18 cellular contexts compared by ENCODE assay signal in the genomic region with DNA sequence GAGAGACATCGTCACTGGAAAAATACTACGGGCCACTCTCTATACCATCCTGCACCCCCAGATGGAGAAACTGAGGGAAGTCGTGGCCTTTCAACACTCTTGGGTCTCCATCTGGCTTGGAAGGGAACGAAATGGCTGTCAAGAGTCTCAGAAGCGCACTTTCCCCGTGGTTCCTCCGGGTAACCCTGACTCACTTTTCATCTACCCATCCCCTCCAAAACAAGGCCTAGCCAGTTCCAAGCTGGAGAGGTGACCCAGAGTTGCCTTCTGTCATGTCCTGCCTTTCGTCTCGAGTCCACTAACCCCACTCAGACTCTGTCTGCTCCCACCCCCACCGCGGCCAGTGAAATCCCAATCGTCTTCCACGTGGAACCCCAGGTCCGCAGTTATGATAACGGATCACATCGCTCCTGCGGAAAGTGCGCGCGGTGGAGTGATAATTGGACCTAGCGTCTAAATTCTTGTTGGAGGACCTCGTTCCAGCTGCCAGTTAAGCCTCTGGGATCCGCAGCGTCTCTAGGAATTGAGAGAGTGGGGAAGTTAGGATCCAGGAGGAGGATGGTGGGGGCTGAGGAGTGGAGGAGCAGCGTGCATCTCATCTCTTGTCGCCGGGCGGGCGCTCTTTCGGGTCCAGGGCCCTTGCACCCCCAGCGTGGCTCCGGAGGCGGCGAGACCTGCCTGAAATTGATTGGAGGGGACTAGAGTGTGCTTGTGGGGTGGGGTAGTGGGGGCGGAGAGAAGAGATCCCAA. TPM values are rescaled to one million over a fixed set of nuclear protein-coding genes. Genes with fewer than 3 reads are reported as not detected.
DNase-seq lines count a peak whose midpoint lies in the region; ATAC-seq and TF ChIP-seq lines count a peak whose summit lies in the region.
"Had no signal": no experiment of that assay in that cellular context is flagged by ENCODE, and none has a peak within 500 bp of the region (broad histone marks: within the 10 kb centered on the region; RNA-seq: fewer than 3 reads in every experiment).

No MANE protein-coding gene starts in this region.

- peak overlapping the region; percentile 60 for H3K27ac Mint-ChIP-seq in activated CD8-positive, alpha-beta T cell treated with anti-CD3 and anti-CD28 coated beads, Interleukin-2, amount 10 ng/mL, durations not matched to agents 7 days and 5 days
- H3K27ac Mint-ChIP-seq in activated CD8-positive, alpha-beta T cell treated with anti-CD3 and anti-CD28 coated beads for 36 hours: no peak overlapping the region
- H3K27ac Mint-ChIP-seq in stimulated activated naive B cell treated with anti-CD40 and anti-IgM and Interleukin-4, amounts not matched to agents 10 μg/mL and 1 μg/mL and 100 μg/mL, for 72 hours: peak overlapping the region; percentile 89

- intact Hi-C loops in activated CD8-positive, alpha-beta T cell treated with anti-CD3 and anti-CD28 coated beads for 36 hours (cut with micrococcal nuclease): no loop called here

- no peak for ATAC-seq in activated CD8-positive, alpha-beta T cell treated with anti-CD3 and anti-CD28 coated beads, Interleukin-2, amount 10 ng/mL, durations not matched to agents 7 days and 5 days
- ATAC-seq in activated CD8-positive, alpha-beta T cell treated with anti-CD3 and anti-CD28 coated beads for 36 hours: no peak
- ATAC-seq in stimulated activated naive B cell treated with anti-CD40 and anti-IgM and Interleukin-4, amounts not matched to agents 10 μg/mL and 1 μg/mL and 100 μg/mL, for 72 hours (replicated peaks): no peak
- no peak for ATAC-seq in HG02678 (IDR thresholded peaks at IDR 0.05; ENCODE audit: unreplicated experiment)
- ATAC-seq: A549, heart right ventricle, K562, lower lobe of right lung had no signal

- H2AFZ ChIP-seq in Karpas-422 (ENCODE audit: low read length): no peak overlapping the region

- H3K4me3 Mint-ChIP-seq in activated CD8-positive, alpha-beta T cell treated with anti-CD3 and anti-CD28 coated beads, Interleukin-2, amount 10 ng/mL, durations not matched to agents 7 days and 5 days: peak overlapping the region; percentile 15
- no peak overlapping the region for H3K4me3 Mint-ChIP-seq in activated CD8-positive, alpha-beta T cell treated with anti-CD3 and anti-CD28 coated beads for 36 hours
- H3K4me3 Mint-ChIP-seq in stimulated activated naive B cell treated with anti-CD40 and anti-IgM and Interleukin-4, amounts not matched to agents 10 μg/mL and 1 μg/mL and 100 μg/mL, for 72 hours: peak overlapping the region; percentile 36 to 53

- no peaks in the 10 kb centered on the region for H4K20me1 ChIP-seq in Karpas-422 (ENCODE audit: insufficient read depth, low read depth, low read length)

- peak overlapping the region; percentile 96 for H3K27ac ChIP-seq in SK-N-MC
- H3K27ac ChIP-seq in iPS-18a (ENCODE audit: low read length): no peak overlapping the region
- H3K27ac ChIP-seq in Karpas-422 (ENCODE audit: low read length): no peak overlapping the region
- H3K27ac ChIP-seq: A549, heart right ventricle, lower lobe of right lung, neutrophil had no signal

- H3K4me1 ChIP-seq in iPS-18a (ENCODE audit: control insufficient read depth, low read depth, low read length) (peaks cover 18% of the 10 kb centered on the region), Karpas-422 (ENCODE audit: low read length) (peaks cover 75% of the 10 kb centered on the region)
- H3K4me1 ChIP-seq: A549, Caco-2 had no signal

- peaks cover 95% of the 10 kb centered on the region for H3K79me2 ChIP-seq in Karpas-422 (ENCODE audit: low read length)

- peak overlapping the region; percentile 80 for H3K4me3 ChIP-seq in SK-N-MC
- peak overlapping the region; percentile 49 for H3K4me3 ChIP-seq in iPS-18a (ENCODE audit: low read length)
- H3K4me3 ChIP-seq in Karpas-422 (ENCODE audit: low read length): no peak overlapping the region
- H3K4me3 ChIP-seq: A549, heart right ventricle, K562, lower lobe of right lung had no signal

- no peak overlapping the region for H3K9ac ChIP-seq in SK-N-MC (ENCODE audit: insufficient read length)
- H3K9ac ChIP-seq in iPS-18a (ENCODE audit: low read length): no peak overlapping the region
- H3K9ac ChIP-seq in Karpas-422 (ENCODE audit: low read length): no peak overlapping the region

- H3K9me2 ChIP-seq in Karpas-422 (replicated peaks; ENCODE audit: insufficient read depth, low read length): no peaks in the 10 kb centered on the region

- CTCF ChIA-PET in activated CD8-positive, alpha-beta T cell treated with anti-CD3 and anti-CD28 coated beads, Interleukin-2, amount 10 ng/mL, durations not matched to agents 7 days and 5 days (lab: Charles Lee): interaction anchor here (0.7 to 1.2 kb wide), 3 partner anchors 16 to 19 kb away, joined by 3 to 4 read pairs (median 3); a partner anchor contains a TSS
- CTCF ChIA-PET in activated CD8-positive, alpha-beta T cell treated with anti-CD3 and anti-CD28 coated beads for 36 hours (lab: Charles Lee): interaction anchor here (0.7 to 4.8 kb wide), 2 partner anchors 19 to 136 kb away, joined by 3 to 30 read pairs; a partner anchor contains a TSS

- no peaks in the 10 kb centered on the region for H3K9me3 ChIP-seq in SK-N-MC (ENCODE audit: low read depth, low read length)
- H3K9me3 ChIP-seq in iPS-18a (ENCODE audit: control insufficient read depth, low read depth, low read length): no peaks in the 10 kb centered on the region
- H3K9me3 ChIP-seq in Karpas-422 (ENCODE audit: low read length): no peaks in the 10 kb centered on the region
- H3K9me3 ChIP-seq: A549, Caco-2, heart right ventricle, lower lobe of right lung, neutrophil had no signal

- TF ChIP-seq CTCF in activated CD8-positive, alpha-beta T cell treated with anti-CD3 and anti-CD28 coated beads for 36 hours (IDR thresholded peaks at IDR 0.05): no peak

- POLR2A ChIA-PET in activated CD8-positive, alpha-beta T cell treated with anti-CD3 and anti-CD28 coated beads, Interleukin-2, amount 10 ng/mL, durations not matched to agents 7 days and 5 days (lab: Charles Lee): no interaction called here
- POLR2A ChIA-PET in activated CD8-positive, alpha-beta T cell treated with anti-CD3 and anti-CD28 coated beads for 36 hours (lab: Charles Lee): no interaction called here

- peaks cover 40% of the 10 kb centered on the region for H3K27me3 Mint-ChIP-seq in activated CD8-positive, alpha-beta T cell treated with anti-CD3 and anti-CD28 coated beads, Interleukin-2, amount 10 ng/mL, durations not matched to agents 7 days and 5 days (ENCODE audit: low read depth)
- H3K27me3 Mint-ChIP-seq in activated CD8-positive, alpha-beta T cell treated with anti-CD3 and anti-CD28 coated beads for 36 hours: peaks cover 57% of the 10 kb centered on the region
- peaks cover 36 to 45% of the 10 kb centered on the region in 2 donors for H3K27me3 Mint-ChIP-seq in stimulated activated naive B cell treated with anti-CD40 and anti-IgM and Interleukin-4, amounts not matched to agents 10 μg/mL and 1 μg/mL and 100 μg/mL, for 72 hours

- peaks cover 3% of the 10 kb centered on the region for H3K9me3 Mint-ChIP-seq in activated CD8-positive, alpha-beta T cell treated with anti-CD3 and anti-CD28 coated beads, Interleukin-2, amount 10 ng/mL, durations not matched to agents 7 days and 5 days (ENCODE audit: insufficient read depth)
- H3K9me3 Mint-ChIP-seq in activated CD8-positive, alpha-beta T cell treated with anti-CD3 and anti-CD28 coated beads for 36 hours: no peaks in the 10 kb centered on the region
- H3K9me3 Mint-ChIP-seq in stimulated activated naive B cell treated with anti-CD40 and anti-IgM and Interleukin-4, amounts not matched to agents 10 μg/mL and 1 μg/mL and 100 μg/mL, for 72 hours: peaks cover 0 to 1% of the 10 kb centered on the region in 2 donors

- H3K36me3 Mint-ChIP-seq in activated CD8-positive, alpha-beta T cell treated with anti-CD3 and anti-CD28 coated beads, Interleukin-2, amount 10 ng/mL, durations not matched to agents 7 days and 5 days (ENCODE audit: low read depth): peaks cover 45% of the 10 kb centered on the region
- H3K36me3 Mint-ChIP-seq in activated CD8-positive, alpha-beta T cell treated with anti-CD3 and anti-CD28 coated beads for 36 hours (ENCODE audit: low read depth): peaks cover 5% of the 10 kb centered on the region
- peaks cover 8 to 10% of the 10 kb centered on the region in 2 donors for H3K36me3 Mint-ChIP-seq in stimulated activated naive B cell treated with anti-CD40 and anti-IgM and Interleukin-4, amounts not matched to agents 10 μg/mL and 1 μg/mL and 100 μg/mL, for 72 hours

- H3K27me3 ChIP-seq in iPS-18a (ENCODE audit: control insufficient read depth, insufficient read depth, low read length) (peaks cover 99% of the 10 kb centered on the region), Karpas-422 (ENCODE audit: low read length) (no peaks in the 10 kb centered on the region)

- peaks cover 36% of the 10 kb centered on the region for H3K4me1 Mint-ChIP-seq in activated CD8-positive, alpha-beta T cell treated with anti-CD3 and anti-CD28 coated beads, Interleukin-2, amount 10 ng/mL, durations not matched to agents 7 days and 5 days (ENCODE audit: low read depth)
- H3K4me1 Mint-ChIP-seq in activated CD8-positive, alpha-beta T cell treated with anti-CD3 and anti-CD28 coated beads for 36 hours (ENCODE audit: low read depth): peaks cover 10% of the 10 kb centered on the region
- H3K4me1 Mint-ChIP-seq in stimulated activated naive B cell treated with anti-CD40 and anti-IgM and Interleukin-4, amounts not matched to agents 10 μg/mL and 1 μg/mL and 100 μg/mL, for 72 hours: peaks cover 13 to 39% of the 10 kb centered on the region in 2 donors

- peaks cover 11% of the 10 kb centered on the region for H3K36me3 ChIP-seq in SK-N-MC (ENCODE audit: insufficient read depth, low read length)
- H3K36me3 ChIP-seq in iPS-18a (ENCODE audit: control insufficient read depth, low read depth, low read length): no peaks in the 10 kb centered on the region
- peaks cover 43% of the 10 kb centered on the region for H3K36me3 ChIP-seq in Karpas-422 (ENCODE audit: insufficient read depth, low read length)
- H3K36me3 ChIP-seq: heart right ventricle, lower lobe of right lung, neutrophil had no signal

- H3K4me2 ChIP-seq in Karpas-422 (ENCODE audit: low read depth, low read length, poor library complexity, severe bottlenecking): no peak overlapping the region
- H3K4me2 ChIP-seq: A549 had no signal

- no peak for DNase-seq in activated CD8-positive, alpha-beta T cell treated with anti-CD3 and anti-CD28 coated beads, Interleukin-2, amount 10 ng/mL, durations not matched to agents 7 days and 5 days
- no peak for DNase-seq in activated CD8-positive, alpha-beta T cell treated with anti-CD3 and anti-CD28 coated beads for 36 hours
- DNase-seq in SK-N-MC (ENCODE audit: low read depth, low spot score) (no peak), kidney tubule cell (ENCODE audit: low spot score) (no peak), Karpas-422 (no peak)
- DNase-seq in stimulated activated naive B cell treated with anti-CD40 and anti-IgM and Interleukin-4, amounts not matched to agents 10 μg/mL and 1 μg/mL and 100 μg/mL, for 72 hours: no peak
- DNase-seq: activated naive CD4-positive, alpha-beta T cell treated with anti-CD3 and anti-CD28 coated beads, Interleukin-2, amount 50 U/mL, for 16 hours; Caco-2; heart right ventricle; lower lobe of right lung; NCI-H1694 treated with DMSO at 0.1 percent for 48 hours; NCI-H69; SHP77 had no signal

RNA-seq across cellular contexts. Expression of a gene that starts 4.6 kb away (rescaled TPM):
- total RNA-seq in activated CD8-positive, alpha-beta T cell treated with anti-CD3 and anti-CD28 coated beads, Interleukin-2, amount 10 ng/mL, durations not matched to agents 7 days and 5 days: 10 to 100 TPM; 32.9 to 39.7 TPM
- total RNA-seq in activated CD8-positive, alpha-beta T cell treated with anti-CD3 and anti-CD28 coated beads for 36 hours: 1 to 10 TPM; 2.1 to 2.5 TPM
- 88.7 and 254 TPM in 2 replicates for total RNA-seq in Karpas-422 (2014; rRNA removed; shearing (Covaris generic); ENCODE audit: low replicate concordance)
- total RNA-seq: K562 had no signal

RNA-seq across cellular contexts. Expression of a gene that starts 5.0 kb away (rescaled TPM):
- 1 to 10 TPM; 6.4 to 6.9 TPM for total RNA-seq in activated CD8-positive, alpha-beta T cell treated with anti-CD3 and anti-CD28 coated beads, Interleukin-2, amount 10 ng/mL, durations not matched to agents 7 days and 5 days
- under 1 TPM; 0.41 to 0.81 TPM for total RNA-seq in activated CD8-positive, alpha-beta T cell treated with anti-CD3 and anti-CD28 coated beads for 36 hours
- 14.5 and 35.3 TPM in 2 replicates for total RNA-seq in Karpas-422 (2014; rRNA removed; shearing (Covaris generic); ENCODE audit: low replicate concordance)
- total RNA-seq: K562 had no signal

RNA-seq across cellular contexts. Expression of a gene that starts 19.5 kb away (rescaled TPM):
- total RNA-seq in activated CD8-positive, alpha-beta T cell treated with anti-CD3 and anti-CD28 coated beads, Interleukin-2, amount 10 ng/mL, durations not matched to agents 7 days and 5 days: 1 to 10 TPM; 2.3 to 3.1 TPM
- total RNA-seq in activated CD8-positive, alpha-beta T cell treated with anti-CD3 and anti-CD28 coated beads for 36 hours: not detected
- total RNA-seq in Karpas-422 (2014; rRNA removed; shearing (Covaris generic); ENCODE audit: low replicate concordance): 2.0 and 4.3 TPM in 2 replicates
- total RNA-seq: K562 had no signal

Comparison
In these comparisons a context has a peak if more than half of its experiments do, and no peak if none do; other contexts are left out.
1. RNA of a gene that starts 4.6 kb away (total RNA-seq): 88.7 to 254 TPM in Karpas-422 and 32.9 to 39.7 TPM in activated CD8-positive, alpha-beta T cell treated with anti-CD3 and anti-CD28 coated beads, Interleukin-2, amount 10 ng/mL, durations not matched to agents 7 days and 5 days; 2.1 to 2.5 TPM in activated CD8-positive, alpha-beta T cell treated with anti-CD3 and anti-CD28 coated beads for 36 hours; every median in the first group is over 4 times any median in the second.